ENCODE assay signal across 9 cellular contexts in the genomic region with DNA sequence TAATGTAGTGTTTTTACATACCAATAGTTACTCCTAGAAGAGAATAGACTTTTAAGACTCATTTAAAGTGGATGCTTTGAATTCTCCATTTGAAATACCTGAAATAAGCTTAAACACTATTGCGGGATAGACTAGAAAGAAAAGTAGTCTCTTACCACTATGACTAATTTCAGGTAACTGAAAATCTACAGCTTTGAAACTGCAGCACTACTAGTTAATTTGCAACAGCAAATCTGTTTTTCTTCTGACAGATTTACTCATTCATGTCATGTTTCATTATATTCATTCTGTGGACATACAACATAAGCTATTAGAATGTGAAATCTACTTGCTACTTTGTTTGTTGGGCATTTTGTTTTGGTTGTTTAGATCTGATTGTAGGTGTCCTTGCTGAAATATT.
DNase-seq lines count a peak whose midpoint lies in the region; ATAC-seq and TF ChIP-seq lines count a peak whose summit lies in the region.
"Had no signal": no experiment of that assay in that cellular context is flagged by ENCODE, and none has a peak within 500 bp of the region (broad histone marks: within the 10 kb centered on the region; RNA-seq: fewer than 3 reads in every experiment).

No MANE protein-coding gene starts in this region.

- no peak overlapping the region for H3K4me3 ChIP-seq in ACC112 (ENCODE audit: low read depth, low read length)

- ATAC-seq in GM18907 (IDR thresholded peaks at IDR 0.05; ENCODE audit: unreplicated experiment) (peak; percentile 44), HG03066 (IDR thresholded peaks at IDR 0.05; ENCODE audit: low read depth, unreplicated experiment) (peak; percentile 32)

- no peak for DNase-seq in activated T-helper 1 cell treated with anti-CD3 and anti-CD28 coated beads, Interleukin-12 subunit alpha, Interleukin-12 subunit beta, Interleukin-2, Interleukin-4 antibody, amounts not matched to agents 30 ng/mL and 10 ng/mL and 1 ng/mL, durations not matched to agents 14 hours and 24 hours and 36 hours (ENCODE audit: low spot score)
- DNase-seq in erythroblast (lab: John Stamatoyannopoulos, UW), result no peak
- DNase-seq in hypothalamus (lab: John Stamatoyannopoulos, UW), result no peak
- no peak for DNase-seq in NCI-H2227 treated with DMSO at 0.1 percent for 48 hours (lab: John Stamatoyannopoulos, UW)
- no peak for DNase-seq in GM10266 (ENCODE audit: extremely low spot score)
- DNase-seq: central memory CD4-positive, alpha-beta T cell had no signal

- no peak for TF ChIP-seq POLR2A in erythroblast (IDR thresholded peaks at IDR 0.05; ENCODE audit: low read length)

- no peak overlapping the region for H2AFZ ChIP-seq in ACC112 (ENCODE audit: low read length, unreplicated experiment)

- H3K27ac Mint-ChIP-seq in activated T-helper 1 cell treated with anti-CD3 and anti-CD28 coated beads, Interleukin-12 subunit alpha, Interleukin-12 subunit beta, Interleukin-2, Interleukin-4 antibody, amounts not matched to agents 30 ng/mL and 10 ng/mL and 1 ng/mL, durations not matched to agents 14 hours and 24 hours and 36 hours, result peak overlapping the region; percentile 74

- H3K4me3 Mint-ChIP-seq in activated T-helper 1 cell treated with anti-CD3 and anti-CD28 coated beads, Interleukin-12 subunit alpha, Interleukin-12 subunit beta, Interleukin-2, Interleukin-4 antibody, amounts not matched to agents 30 ng/mL and 10 ng/mL and 1 ng/mL, durations not matched to agents 14 hours and 24 hours and 36 hours, result peak overlapping the region; percentile 38

- peaks cover 55% of the 10 kb centered on the region for H3K4me1 ChIP-seq in ACC112 (ENCODE audit: control insufficient read depth, insufficient read depth, low read length, unreplicated experiment)

- peaks cover 54% of the 10 kb centered on the region for H3K4me1 Mint-ChIP-seq in activated T-helper 1 cell treated with anti-CD3 and anti-CD28 coated beads, Interleukin-12 subunit alpha, Interleukin-12 subunit beta, Interleukin-2, Interleukin-4 antibody, amounts not matched to agents 30 ng/mL and 10 ng/mL and 1 ng/mL, durations not matched to agents 14 hours and 24 hours and 36 hours (ENCODE audit: low read depth)

- TF ChIP-seq CTCF in GM10266 (IDR thresholded peaks at IDR 0.05; ENCODE audit: control insufficient read depth, insufficient read depth, low read depth, missing control alignments), result no peak

- H3K79me2 ChIP-seq in ACC112 (ENCODE audit: control insufficient read depth, insufficient read depth, low read length, unreplicated experiment), result peaks cover 66% of the 10 kb centered on the region

- peaks cover 11% of the 10 kb centered on the region for H3K36me3 Mint-ChIP-seq in activated T-helper 1 cell treated with anti-CD3 and anti-CD28 coated beads, Interleukin-12 subunit alpha, Interleukin-12 subunit beta, Interleukin-2, Interleukin-4 antibody, amounts not matched to agents 30 ng/mL and 10 ng/mL and 1 ng/mL, durations not matched to agents 14 hours and 24 hours and 36 hours (ENCODE audit: low read depth)

- H3K27me3 Mint-ChIP-seq in activated T-helper 1 cell treated with anti-CD3 and anti-CD28 coated beads, Interleukin-12 subunit alpha, Interleukin-12 subunit beta, Interleukin-2, Interleukin-4 antibody, amounts not matched to agents 30 ng/mL and 10 ng/mL and 1 ng/mL, durations not matched to agents 14 hours and 24 hours and 36 hours (ENCODE audit: insufficient read depth), result no peaks in the 10 kb centered on the region

- peaks cover 7% of the 10 kb centered on the region; the same call in 1 of the 2 replicates for H3K36me3 ChIP-seq in ACC112 (ENCODE audit: insufficient read depth, low read length)

- H3K9me3 Mint-ChIP-seq in activated T-helper 1 cell treated with anti-CD3 and anti-CD28 coated beads, Interleukin-12 subunit alpha, Interleukin-12 subunit beta, Interleukin-2, Interleukin-4 antibody, amounts not matched to agents 30 ng/mL and 10 ng/mL and 1 ng/mL, durations not matched to agents 14 hours and 24 hours and 36 hours, result no peaks in the 10 kb centered on the region

- intact Hi-C loops in activated T-helper 1 cell treated with anti-CD3 and anti-CD28 coated beads, Interleukin-12 subunit alpha, Interleukin-12 subunit beta, Interleukin-2, Interleukin-4 antibody, amounts not matched to agents 30 ng/mL and 10 ng/mL and 1 ng/mL, durations not matched to agents 14 hours and 24 hours and 36 hours (cut with micrococcal nuclease), result loop anchor here (1.0 to 2.0 kb wide), 8 partner anchors 8 to 115 kb away; no protein-coding TSS in a partner anchor

- peak overlapping the region; percentile 100 for H3K27ac ChIP-seq in ACC112 (ENCODE audit: low read depth, low read length)

- H3K27me3 ChIP-seq in ACC112 (ENCODE audit: insufficient read depth, low read length), result no peaks in the 10 kb centered on the region
